ENCODE assay signal across 8 cellular contexts in genomic region chr16:4694664-4695451, GRCh38.
DNase-seq lines count a peak whose midpoint lies in the region; ATAC-seq, FAIRE-seq and TF ChIP-seq lines count a peak whose summit lies in the region.

No MANE protein-coding gene starts in this region.

- H3K36me3 ChIP-seq in WERI-Rb-1: peaks cover 54% of the 10 kb centered on the region

- intact Hi-C loops in posterior cingulate gyrus (cut with DNase I): loop anchor here (5.0 to 10.0 kb wide), 4 partner anchors 78 to 262 kb away; partner anchors contain the start of genes GLYR1, ROGDI, SEC14L5 and UBN1

- DNase-seq in GM03348 (ENCODE audit: low spot score) (peak; percentile 51), WERI-Rb-1 (no peak), foreskin fibroblast (peak; percentile 27 to 66), posterior cingulate gyrus (peak in 7 of 10 donors; percentile 55 to 94 (median 70)), KG1 (lab: John Stamatoyannopoulos, UW) (no peak), RCC 7860 (ENCODE audit: low spot score) (no peak)

- FAIRE-seq in RCC 7860 (lab: Jason Lieb, UNC): no peak

- H3K4me3 ChIP-seq in WERI-Rb-1 (ENCODE audit: low read depth, low read length): peak overlapping the region; percentile 82
- H3K4me3 ChIP-seq in foreskin fibroblast (ENCODE audit: low read depth in 1 of 2, low read length in 2 of 2): peak overlapping the region; percentile 77 to 86

- TF ChIP-seq CTCF in WERI-Rb-1 (IDR thresholded peaks at IDR 0.05; ENCODE audit: low read depth, low read length) (peak; percentile 16; the same call in 1 of the 2 replicates), foreskin fibroblast (IDR thresholded peaks at IDR 0.05; ENCODE audit: low read depth, low read length) (peak; percentile 6)

- H3K27ac ChIP-seq in WERI-Rb-1: no peak overlapping the region

- ATAC-seq in HG03521 (IDR thresholded peaks at IDR 0.05; ENCODE audit: unreplicated experiment) (no peak), HG03097 (IDR thresholded peaks at IDR 0.05; ENCODE audit: low FRiP score, unreplicated experiment) (no peak)

- H3K27me3 ChIP-seq in WERI-Rb-1 (ENCODE audit: insufficient read depth, low read depth, severe bottlenecking): no peaks in the 10 kb centered on the region

- no peaks in the 10 kb centered on the region for H3K9me3 ChIP-seq in WERI-Rb-1 (ENCODE audit: severe bottlenecking)

Comparison
In these comparisons a context has a peak if more than half of its experiments do, and no peak if none do; other contexts are left out.
1. DNase-seq: peak in GM03348 (single experiment), foreskin fibroblast (2 of 2) and posterior cingulate gyrus (7 of 10); none in WERI-Rb-1 (single experiment), KG1 (single experiment) and RCC 7860 (single experiment).